In the genomic region with DNA sequence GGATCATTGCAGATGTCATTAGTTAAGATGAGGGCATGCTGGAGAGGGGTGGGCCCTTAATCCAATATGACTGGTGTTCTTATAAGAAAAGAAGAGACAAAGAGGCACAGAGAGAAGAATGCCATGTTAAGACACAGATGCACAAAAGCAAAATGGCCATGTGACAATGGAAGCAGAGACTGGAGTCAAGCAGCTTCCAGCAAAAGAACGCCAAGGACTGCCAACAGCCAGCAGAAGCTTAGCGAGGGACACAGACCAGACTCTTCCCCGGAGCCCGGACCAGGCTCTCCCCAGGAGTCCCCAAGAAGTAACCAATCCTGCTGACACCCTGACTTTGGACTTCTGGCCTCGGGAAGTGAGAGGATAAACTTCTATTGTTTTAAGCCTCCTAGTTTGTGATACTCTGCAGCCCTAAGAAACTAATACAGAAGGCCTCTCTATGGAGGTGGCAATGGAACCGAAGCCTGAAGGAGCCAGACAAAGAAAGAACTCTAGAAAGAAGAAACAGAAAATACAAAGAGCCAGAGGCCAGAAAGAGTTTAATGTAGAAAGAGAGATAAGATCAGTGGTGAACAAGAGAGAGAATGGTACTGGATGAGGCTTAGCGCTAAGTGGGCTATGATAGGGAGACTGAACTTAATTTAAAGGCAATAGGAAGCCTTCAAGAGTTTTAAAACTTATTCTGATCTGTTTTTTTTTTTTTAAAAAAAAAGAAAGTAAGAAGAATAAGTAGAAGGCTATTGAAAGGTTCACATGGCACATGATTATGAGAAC, we compare ENCODE assay signal across 1 cellular context.
TF ChIP-seq lines count a peak whose summit lies in the region.

No MANE protein-coding gene starts in this region.

TF ChIP-seq in SK-N-SH treated with all-trans-retinoic acid at 6 μM for 48 hours, 23 proteins besides CTCF, POLR2A, EP300 and RAD21 (continued from another document):
- TF ChIP-seq OSR1 (CRISPR knock-in tag; IDR thresholded peaks at IDR 0.05) (no peak), BACH2 (CRISPR knock-in tag; IDR thresholded peaks at IDR 0.05; ENCODE audit: borderline replicate concordance) (no peak), ZNF8 (CRISPR knock-in tag; IDR thresholded peaks at IDR 0.05) (no peak), ZFP3 (CRISPR knock-in tag; IDR thresholded peaks at IDR 0.05) (no peak), ZNF565 (CRISPR knock-in tag; conservative IDR thresholded peaks at IDR 0.05; ENCODE audit: low read depth) (no peak)
- TF ChIP-seq, protein P1, sequence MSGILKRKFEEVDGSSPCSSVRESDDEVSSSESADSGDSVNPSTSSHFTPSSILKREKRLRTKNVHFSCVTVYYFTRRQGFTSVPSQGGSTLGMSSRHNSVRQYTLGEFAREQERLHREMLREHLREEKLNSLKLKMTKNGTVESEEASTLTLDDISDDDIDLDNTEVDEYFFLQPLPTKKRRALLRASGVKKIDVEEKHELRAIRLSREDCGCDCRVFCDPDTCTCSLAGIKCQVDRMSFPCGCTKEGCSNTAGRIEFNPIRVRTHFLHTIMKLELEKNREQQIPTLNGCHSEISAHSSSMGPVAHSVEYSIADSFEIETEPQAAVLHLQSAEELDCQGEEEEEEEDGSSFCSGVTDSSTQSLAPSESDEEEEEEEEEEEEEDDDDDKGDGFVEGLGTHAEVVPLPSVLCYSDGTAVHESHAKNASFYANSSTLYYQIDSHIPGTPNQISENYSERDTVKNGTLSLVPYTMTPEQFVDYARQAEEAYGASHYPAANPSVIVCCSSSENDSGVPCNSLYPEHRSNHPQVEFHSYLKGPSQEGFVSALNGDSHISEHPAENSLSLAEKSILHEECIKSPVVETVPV (CRISPR knock-in tag; IDR thresholded peaks at IDR 0.05), result no peak
